8 cellular contexts compared by ENCODE assay signal in genomic region chr1:31663622-31664452, GRCh38. TPM values are rescaled to one million over a fixed set of nuclear protein-coding genes. Genes with fewer than 3 reads are reported as not detected.
DNase-seq lines count a peak whose midpoint lies in the region; ATAC-seq, FAIRE-seq and TF ChIP-seq lines count a peak whose summit lies in the region.

No MANE protein-coding gene starts in this region.

- H3K36me3 ChIP-seq in PC-3 (ENCODE audit: low read depth, low read length) = no peaks in the 10 kb centered on the region

- POLR2A ChIA-PET in PC-3 (lab: Charles Lee; ENCODE audit: unreplicated experiment) = no interaction called here

- no peak overlapping the region for H2AFZ ChIP-seq in PC-3 (ENCODE audit: low read length)

- peaks cover 14% of the 10 kb centered on the region for H3K4me1 ChIP-seq in PC-3 (ENCODE audit: insufficient read depth, low read length)

- no peaks in the 10 kb centered on the region for H3K9me2 ChIP-seq in PC-3 (replicated peaks; ENCODE audit: low read length)

- ATAC-seq in PC-3 (peak; percentile 50), GM18909 (IDR thresholded peaks at IDR 0.05; ENCODE audit: poor library complexity, unreplicated experiment) (no peak), HG02938 (IDR thresholded peaks at IDR 0.05; ENCODE audit: unreplicated experiment) (no peak)

- H3K4me3 ChIP-seq in PC-3 (ENCODE audit: low read length) = no peak overlapping the region

- H3K4me1 Mint-ChIP-seq in activated T-helper 2 cell treated with anti-CD3 and anti-CD28 coated beads, Interferon-gamma antibody, Interleukin-2, Interleukin-4, amounts not matched to agents 10 μg/mL and 5 μg/mL and 100 μg/mL, durations not matched to agents 14 hours and 24 hours and 36 hours (ENCODE audit: low read depth) = no peaks in the 10 kb centered on the region
- no peaks in the 10 kb centered on the region for H3K4me1 Mint-ChIP-seq in progenitor cell of endocrine pancreas (ENCODE audit: low read depth)

- H3K36me3 Mint-ChIP-seq in activated T-helper 2 cell treated with anti-CD3 and anti-CD28 coated beads, Interferon-gamma antibody, Interleukin-2, Interleukin-4, amounts not matched to agents 10 μg/mL and 5 μg/mL and 100 μg/mL, durations not matched to agents 14 hours and 24 hours and 36 hours (ENCODE audit: low read depth) = no peaks in the 10 kb centered on the region
- H3K36me3 Mint-ChIP-seq in progenitor cell of endocrine pancreas (ENCODE audit: insufficient read depth) = no peaks in the 10 kb centered on the region

- no peaks in the 10 kb centered on the region for H3K9me3 Mint-ChIP-seq in activated T-helper 2 cell treated with anti-CD3 and anti-CD28 coated beads, Interferon-gamma antibody, Interleukin-2, Interleukin-4, amounts not matched to agents 10 μg/mL and 5 μg/mL and 100 μg/mL, durations not matched to agents 14 hours and 24 hours and 36 hours
- no peaks in the 10 kb centered on the region for H3K9me3 Mint-ChIP-seq in progenitor cell of endocrine pancreas (ENCODE audit: low read depth)

- FAIRE-seq in GM12892 (lab: Jason Lieb, UNC) = peak; percentile 93
- FAIRE-seq in frontal cortex (lab: Jason Lieb, UNC) = no peak

- H4K20me1 ChIP-seq in PC-3 (ENCODE audit: low read length) = no peaks in the 10 kb centered on the region

- TF ChIP-seq CTCF in PC-3 (conservative IDR thresholded peaks at IDR 0.05; ENCODE audit: low read depth, low read length) = peak; percentile 93
- TF ChIP-seq CTCF in progenitor cell of endocrine pancreas (IDR thresholded peaks at IDR 0.05; ENCODE audit: unreplicated experiment) = peak; percentile 82

- no peak for TF ChIP-seq POLR2A in GM12892 (IDR thresholded peaks at IDR 0.05; ENCODE audit: low read depth, low read length)

- H3K9ac ChIP-seq in PC-3 (ENCODE audit: low read length) = no peak overlapping the region

- no peak overlapping the region for H3K4me3 Mint-ChIP-seq in activated T-helper 2 cell treated with anti-CD3 and anti-CD28 coated beads, Interferon-gamma antibody, Interleukin-2, Interleukin-4, amounts not matched to agents 10 μg/mL and 5 μg/mL and 100 μg/mL, durations not matched to agents 14 hours and 24 hours and 36 hours (ENCODE audit: low read depth)
- no peak overlapping the region for H3K4me3 Mint-ChIP-seq in progenitor cell of endocrine pancreas (ENCODE audit: low read depth)

- intact Hi-C loops in PC-3 (cut with micrococcal nuclease) = loop anchor here (1.0 kb wide), 1 partner anchor 125 kb away; no protein-coding TSS in a partner anchor
- intact Hi-C loops in activated T-helper 2 cell treated with anti-CD3 and anti-CD28 coated beads, Interferon-gamma antibody, Interleukin-2, Interleukin-4, amounts not matched to agents 10 μg/mL and 5 μg/mL and 100 μg/mL, durations not matched to agents 14 hours and 24 hours and 36 hours (cut with micrococcal nuclease) = loop anchor here (1.0 to 5.0 kb wide), 4 partner anchors 41 to 298 kb away; partner anchors contain the start of gene COL16A1

- H3K27me3 ChIP-seq in PC-3 (ENCODE audit: low read length) = no peaks in the 10 kb centered on the region

- peaks cover 1% of the 10 kb centered on the region for H3K27me3 Mint-ChIP-seq in activated T-helper 2 cell treated with anti-CD3 and anti-CD28 coated beads, Interferon-gamma antibody, Interleukin-2, Interleukin-4, amounts not matched to agents 10 μg/mL and 5 μg/mL and 100 μg/mL, durations not matched to agents 14 hours and 24 hours and 36 hours (ENCODE audit: low read depth)
- H3K27me3 Mint-ChIP-seq in progenitor cell of endocrine pancreas = peaks cover 17% of the 10 kb centered on the region

- H3K9me3 ChIP-seq in PC-3 (ENCODE audit: low read length) = no peaks in the 10 kb centered on the region

- no TSS peak for BruUV-seq in PC-3 (replicated peaks; lab: Mats Ljungman, UMichigan)

- no peak overlapping the region for H3K27ac Mint-ChIP-seq in activated T-helper 2 cell treated with anti-CD3 and anti-CD28 coated beads, Interferon-gamma antibody, Interleukin-2, Interleukin-4, amounts not matched to agents 10 μg/mL and 5 μg/mL and 100 μg/mL, durations not matched to agents 14 hours and 24 hours and 36 hours
- H3K27ac Mint-ChIP-seq in progenitor cell of endocrine pancreas = no peak overlapping the region

- no peak overlapping the region for H3K27ac ChIP-seq in PC-3 (ENCODE audit: low read length)

- no peaks in the 10 kb centered on the region for H3F3A ChIP-seq in PC-3 (ENCODE audit: low read length, unreplicated experiment)

- CTCF ChIA-PET in PC-3 (lab: Charles Lee) = interaction anchor here (0.6 to 1.4 kb wide), 8 partner anchors 41 to 448 kb away, joined by 3 to 11 read pairs (median 4); no protein-coding TSS in a partner anchor

- H3K4me2 ChIP-seq in PC-3 (ENCODE audit: low read length) = no peak overlapping the region

- no peaks in the 10 kb centered on the region for H3K79me2 ChIP-seq in PC-3 (ENCODE audit: low read length)

- DNase-seq in AG08396 (ENCODE audit: low spot score) (peak; percentile 83), GM12892 (ENCODE audit: insufficient read length) (peak; percentile 80), PC-3 (peak; percentile 72), frontal cortex (ENCODE audit: low spot score in 2 of 2) (peak; percentile 78 to 86), progenitor cell of endocrine pancreas (ENCODE audit: low spot score, unreplicated experiment) (peak; percentile 76)
- peak; percentile 26 for DNase-seq in activated T-helper 2 cell treated with anti-CD3 and anti-CD28 coated beads, Interferon-gamma antibody, Interleukin-2, Interleukin-4, amounts not matched to agents 10 μg/mL and 5 μg/mL and 100 μg/mL, durations not matched to agents 14 hours and 24 hours and 36 hours (ENCODE audit: low spot score)

RNA-seq across cellular contexts. Expression of gene PEF1, which starts 19.2 kb away (rescaled TPM):
- 47.0 TPM for polyA plus RNA-seq in GM12892 (2012; ENCODE audit: missing spikeins)
- total RNA-seq in PC-3 (2014; rRNA removed) = 88.4 and 91.6 TPM in 2 replicates
- total RNA-seq in activated T-helper 2 cell treated with anti-CD3 and anti-CD28 coated beads, Interferon-gamma antibody, Interleukin-2, Interleukin-4, amounts not matched to agents 10 μg/mL and 5 μg/mL and 100 μg/mL, durations not matched to agents 14 hours and 24 hours and 36 hours = 56.5 and 61.5 TPM in 2 replicates
- 37.9 TPM for total RNA-seq in frontal cortex
- 39.1 and 42.8 TPM in 2 replicates for total RNA-seq in progenitor cell of endocrine pancreas

RNA-seq across cellular contexts. Expression of gene COL16A1, which starts 40.0 kb away (rescaled TPM):
- polyA plus RNA-seq in GM12892 (2012; ENCODE audit: missing spikeins) = 0.36 TPM
- total RNA-seq in PC-3 (2014; rRNA removed) (1.7 and 5.0 TPM in 2 replicates), frontal cortex (4.1 TPM), progenitor cell of endocrine pancreas (0.67 and 2.1 TPM in 2 replicates)
- not detected in 2 replicates for total RNA-seq in activated T-helper 2 cell treated with anti-CD3 and anti-CD28 coated beads, Interferon-gamma antibody, Interleukin-2, Interleukin-4, amounts not matched to agents 10 μg/mL and 5 μg/mL and 100 μg/mL, durations not matched to agents 14 hours and 24 hours and 36 hours

RNA-seq across cellular contexts. Expression of gene HCRTR1, which starts 46.3 kb away (rescaled TPM):
- polyA plus RNA-seq in GM12892 (2012; ENCODE audit: missing spikeins) = not detected
- total RNA-seq in PC-3 (2014; rRNA removed) = not detected in 2 replicates
- total RNA-seq in activated T-helper 2 cell treated with anti-CD3 and anti-CD28 coated beads, Interferon-gamma antibody, Interleukin-2, Interleukin-4, amounts not matched to agents 10 μg/mL and 5 μg/mL and 100 μg/mL, durations not matched to agents 14 hours and 24 hours and 36 hours = not detected in 2 replicates
- 1.6 TPM for total RNA-seq in frontal cortex
- not detected in 2 replicates for total RNA-seq in progenitor cell of endocrine pancreas

Comparison
In these comparisons a context has a peak if more than half of its experiments do, and no peak if none do; other contexts are left out.
1. DNase-seq: peak in every context shown above with its lines; median percentile 83 in AG08396; 82 in frontal cortex; 80 in GM12892; 76 in progenitor cell of endocrine pancreas; 72 in PC-3; 26 in activated T-helper 2 cell treated with anti-CD3 and anti-CD28 coated beads, Interferon-gamma antibody, Interleukin-2, Interleukin-4, amounts not matched to agents 10 μg/mL and 5 μg/mL and 100 μg/mL, durations not matched to agents 14 hours and 24 hours and 36 hours.